20 cellular contexts compared by ENCODE assay signal in genomic region chr12:62899568-62900390, GRCh38. TPM values are rescaled to one million over a fixed set of nuclear protein-coding genes. Genes with fewer than 3 reads are reported as not detected.
DNase-seq lines count a peak whose midpoint lies in the region; ATAC-seq and TF ChIP-seq lines count a peak whose summit lies in the region.
"Had no signal": no experiment of that assay in that cellular context is flagged by ENCODE, and none has a peak within 500 bp of the region (broad histone marks: within the 10 kb centered on the region; RNA-seq: fewer than 3 reads in every experiment).

No MANE protein-coding gene starts in this region.

- H3K4me1 ChIP-seq in Panc1 (ENCODE audit: control insufficient read depth, insufficient read depth, low read length) (no peaks in the 10 kb centered on the region), prostate gland (replicated peaks) (peaks cover 4% of the 10 kb centered on the region), OCI-LY7 (ENCODE audit: insufficient read depth, low read length, poor library complexity, severe bottlenecking) (peaks cover 15% of the 10 kb centered on the region)
- H3K4me1 ChIP-seq: body of pancreas had no signal

- TF ChIP-seq CTCF in Panc1 (IDR thresholded peaks at IDR 0.05) (no peak), prostate gland (IDR thresholded peaks at IDR 0.05) (no peak), OCI-LY7 (conservative IDR thresholded peaks at IDR 0.05; ENCODE audit: low read length) (no peak)

- H3K4me2 ChIP-seq in OCI-LY7 (ENCODE audit: low read length), result no peak overlapping the region

- ATAC-seq in Panc1, result peak; percentile 53; the same call in 1 of the 2 replicates
- ATAC-seq: activated naive CD4-positive, alpha-beta T cell treated with anti-CD3 and anti-CD28 coated beads, Interleukin-2, amount 50 U/mL, for 72 hours; body of pancreas; CD8-positive, alpha-beta T cell; natural killer cell; sciatic nerve had no signal

- no peaks in the 10 kb centered on the region for H3K79me2 ChIP-seq in OCI-LY7 (ENCODE audit: insufficient read depth, low read depth, low read length)

- H4K20me1 ChIP-seq in OCI-LY7 (ENCODE audit: insufficient read depth, low read length), result no peaks in the 10 kb centered on the region

- CTCF ChIA-PET in Panc1 (lab: Charles Lee) (no interaction called here), OCI-LY7 (lab: Charles Lee; ENCODE audit: unreplicated experiment) (no interaction called here)

- intact Hi-C loops in Panc1 (cut with micrococcal nuclease; ENCODE audit: unreplicated experiment) (no loop called here), prostate gland (cut with DNase I) (no loop called here), OCI-LY7 (cut with micrococcal nuclease; ENCODE audit: unreplicated experiment) (no loop called here)

- H3K4me3 ChIP-seq in Panc1 (ENCODE audit: low read depth in 2 of 2, low read length in 2 of 2) (no peak overlapping the region), prostate gland (no peak overlapping the region), OCI-LY7 (ENCODE audit: low read depth, low read length, poor library complexity, severe bottlenecking) (no peak overlapping the region)
- H3K4me3 ChIP-seq: body of pancreas, coronary artery, pancreas, suprapubic skin had no signal

- WGBS in prostate gland, result 58% methylated on average over 7 of the region's 7 CpGs

- H3K9me3 ChIP-seq in Panc1 (ENCODE audit: control insufficient read depth, insufficient read depth, low read depth, low read length) (no peaks in the 10 kb centered on the region), prostate gland (no peaks in the 10 kb centered on the region), OCI-LY7 (ENCODE audit: low read length) (no peaks in the 10 kb centered on the region)
- H3K9me3 ChIP-seq: body of pancreas, pancreas, suprapubic skin had no signal

- no peaks in the 10 kb centered on the region for H3K9me2 ChIP-seq in OCI-LY7 (ENCODE audit: insufficient read depth, low read length)

- H3K27me3 ChIP-seq in Panc1 (ENCODE audit: control insufficient read depth, insufficient read depth, low read length), result no peaks in the 10 kb centered on the region
- H3K27me3 ChIP-seq in prostate gland (replicated peaks; ENCODE audit: insufficient read depth), result no peaks in the 10 kb centered on the region
- H3K27me3 ChIP-seq: body of pancreas, pancreas, suprapubic skin had no signal

- H3K27ac ChIP-seq in Panc1 (ENCODE audit: low read length) (no peak overlapping the region), prostate gland (peak overlapping the region; percentile 62 to 82), OCI-LY7 (ENCODE audit: low read depth, low read length, poor library complexity, severe bottlenecking) (no peak overlapping the region)
- H3K27ac ChIP-seq: body of pancreas, coronary artery, pancreas, suprapubic skin had no signal

- no peak overlapping the region for H2AFZ ChIP-seq in OCI-LY7 (ENCODE audit: low read length)

- no peaks in the 10 kb centered on the region for H3K36me3 ChIP-seq in Panc1 (ENCODE audit: control insufficient read depth, insufficient read depth, low read length)
- H3K36me3 ChIP-seq in prostate gland, result no peaks in the 10 kb centered on the region
- H3K36me3 ChIP-seq in OCI-LY7 (ENCODE audit: insufficient read depth, low read length), result no peaks in the 10 kb centered on the region
- H3K36me3 ChIP-seq: pancreas, suprapubic skin had no signal

- no TSS peak for BruUV-seq in Panc1 (replicated peaks; lab: Mats Ljungman, UMichigan)
- BruUV-seq in OCI-LY7 (replicated peaks; lab: Mats Ljungman, UMichigan), result no TSS peak

- in situ Hi-C loops in Panc1 (cut with HindIII; ENCODE audit: low pct_unique_long_range_greater_than_20kb, low sequenced_read_pairs), result no loop called here

- TF ChIP-seq POLR2A in prostate gland (IDR thresholded peaks at IDR 0.05), result no peak

- POLR2A ChIA-PET in Panc1 (lab: Charles Lee) (no interaction called here), OCI-LY7 (lab: Charles Lee) (interaction anchor here (1.1 kb wide), 1 partner anchor 9 kb away, joined by 3 read pairs; no protein-coding TSS in a partner anchor)

- DNase-seq in GF-D8 (lab: John Stamatoyannopoulos, UW) (peak; percentile 11), Panc1 (ENCODE audit: low read depth, low spot score) (no peak), fibroblast of gingiva (ENCODE audit: low read depth) (peak; percentile 16), prostate gland (ENCODE audit: low spot score) (peak; percentile 55), medulla oblongata (ENCODE audit: extremely low spot score) (no peak), OCI-LY7 (ENCODE audit: low spot score) (no peak), LoVo (ENCODE audit: low spot score) (no peak)
- DNase-seq: activated CD4-positive, alpha-beta T cell treated with anti-CD3 and anti-CD28 coated beads for 48 hours; body of pancreas; CD8-positive, alpha-beta T cell; mammary epithelial cell; natural killer cell; NCI-H446; pancreas; SW 1271 had no signal

RNA-seq across cellular contexts. Expression of gene PPM1H, which starts 35.2 kb away (rescaled TPM):
- total RNA-seq in Panc1 (2021; ENCODE audit: unreplicated experiment) (22.9 TPM), prostate gland (10 to 100 TPM; 27.0 to 46.9 TPM), OCI-LY7 (2022) (2.0 and 3.9 TPM in 2 replicates)
- polyA plus RNA-seq in Panc1 (2012; ENCODE audit: insufficient read length), result 9.8 TPM
- 3.4 and 3.6 TPM in 2 replicates for total RNA-seq in OCI-LY7 (2014; rRNA removed; shearing (Covaris generic))
- total RNA-seq: activated T-helper 1 cell treated with anti-CD3 and anti-CD28 coated beads, Interleukin-12 subunit alpha, Interleukin-12 subunit beta, Interleukin-2, Interleukin-4 antibody, amounts not matched to agents 30 ng/mL and 10 ng/mL and 1 ng/mL, durations not matched to agents 14 hours and 24 hours and 36 hours; CD8-positive, alpha-beta T cell had no signal

Comparison
In these comparisons a context has a peak if more than half of its experiments do, and no peak if none do; other contexts are left out.
1. DNase-seq: peak in GF-D8 (single experiment), fibroblast of gingiva (single experiment) and prostate gland (single experiment); none in Panc1 (single experiment), medulla oblongata (single experiment), OCI-LY7 (single experiment) and LoVo (single experiment).
2. H3K27ac ChIP-seq: peak in prostate gland (2 of 2); none in Panc1 (single experiment) and OCI-LY7 (single experiment).